Comparison of ENCODE assay signal across 7 cellular contexts in the genomic region with DNA sequence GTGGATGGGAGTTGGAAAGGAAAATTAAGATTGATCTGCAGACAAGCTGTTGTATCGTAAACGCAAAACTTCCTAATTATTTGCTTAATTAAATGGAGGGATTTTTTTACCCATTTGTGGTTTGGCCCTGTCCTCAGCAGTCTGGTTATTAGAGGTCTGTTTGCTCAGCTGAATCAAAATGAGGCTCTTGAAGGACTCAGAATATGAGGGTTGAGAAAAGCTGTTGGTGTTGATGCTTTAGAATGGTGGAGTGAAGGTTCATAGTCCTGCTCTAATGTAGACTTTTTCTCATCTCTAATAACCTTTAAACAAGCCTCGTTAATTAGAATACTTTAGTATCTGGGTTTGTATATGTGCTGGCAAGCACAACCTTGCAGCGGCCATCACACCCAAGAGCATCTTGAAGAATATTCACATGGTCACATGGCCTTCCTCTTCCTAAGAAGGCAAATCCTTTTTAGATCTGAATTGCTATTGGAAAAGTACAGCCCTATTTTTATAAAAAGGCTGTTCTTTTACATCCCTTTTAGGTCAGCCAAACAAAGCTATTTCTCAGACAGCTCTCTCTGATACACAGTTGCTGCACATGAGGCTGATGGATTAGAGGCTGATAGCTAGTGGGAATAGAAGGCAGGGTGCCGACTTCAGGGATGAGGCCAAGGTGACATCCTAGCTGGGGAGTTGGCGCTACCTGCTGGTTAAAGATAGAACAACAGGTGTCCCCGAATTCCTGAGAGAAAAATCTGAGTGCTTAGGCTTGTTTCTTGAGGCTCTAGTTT. TPM values are rescaled to one million over a fixed set of nuclear protein-coding genes. Genes with fewer than 3 reads are reported as not detected.
DNase-seq lines count a peak whose midpoint lies in the region; ATAC-seq, FAIRE-seq and TF ChIP-seq lines count a peak whose summit lies in the region.

No MANE protein-coding gene starts in this region.

- H3K27ac ChIP-seq in VCaP: no peak overlapping the region
- no peak overlapping the region for H3K27ac ChIP-seq in brain microvascular endothelial cell

- H3K4me3 ChIP-seq in brain microvascular endothelial cell (ENCODE audit: low read depth, low read length): no peak overlapping the region

- peaks cover 50% of the 10 kb centered on the region for H3K36me3 ChIP-seq in brain microvascular endothelial cell (replicated peaks)

- no peak for ATAC-seq in HG03135 (IDR thresholded peaks at IDR 0.05; ENCODE audit: unreplicated experiment)

- in situ Hi-C loops in brain microvascular endothelial cell (cut with HindIII; ENCODE audit: low pct_ligation_motif_present, low sequenced_read_pairs): no loop called here

- FAIRE-seq in GM12892 (lab: Jason Lieb, UNC): peak; percentile 78

- peaks cover 37 to 47% of the 10 kb centered on the region in 2 donors for H3K4me1 Mint-ChIP-seq in immature natural killer cell

- DNase-seq in GM12892 (ENCODE audit: insufficient read length) (peak; percentile 30), NCI-H2107 treated with DMSO at 0.1 percent for 48 hours (lab: John Stamatoyannopoulos, UW; ENCODE audit: unreplicated experiment) (peak; percentile 100), brain microvascular endothelial cell (peak; percentile 57), immature natural killer cell (peak; percentile 47 to 60 (median 54))
- DNase-seq in stimulated activated CD4-positive, alpha-beta T cell treated with anti-CD3 and anti-CD28 coated beads, Interleukin-15, amount 100 ng/mL, for 24 hours: peak; percentile 74

- no peak for TF ChIP-seq POLR2A in GM12892 (IDR thresholded peaks at IDR 0.05; ENCODE audit: low read depth, low read length)

- H3K9me3 Mint-ChIP-seq in immature natural killer cell: no peaks in the 10 kb centered on the region

- TF ChIP-seq CTCF in VCaP (conservative IDR thresholded peaks at IDR 0.05) (peak; percentile 94), brain microvascular endothelial cell (IDR thresholded peaks at IDR 0.05; ENCODE audit: low read depth, low read length, missing control alignments) (peak; percentile 87)

- no peaks in the 10 kb centered on the region for H3K27me3 ChIP-seq in brain microvascular endothelial cell (replicated peaks)

- no peaks in the 10 kb centered on the region for H3K27me3 Mint-ChIP-seq in immature natural killer cell (ENCODE audit: low read depth in 3 of 3)

- no peak overlapping the region for H3K4me3 Mint-ChIP-seq in immature natural killer cell

- peaks cover 0 to 17% (median 9%) of the 10 kb centered on the region in 3 donors for H3K36me3 Mint-ChIP-seq in immature natural killer cell

- H3K27ac Mint-ChIP-seq in immature natural killer cell: peak overlapping the region; percentile 23 to 79 (median 72)

RNA-seq across cellular contexts. Expression of gene MACF1, which starts 53.8 kb away (rescaled TPM):
- polyA plus RNA-seq in GM12892 (2012; ENCODE audit: missing spikeins): 93.7 TPM
- 100 to 1,000 TPM in 1 of 3 donors, 10 to 100 TPM in 2; 12.7 to 152 (median 12.9) TPM for polyA plus RNA-seq in immature natural killer cell

Comparison
In these comparisons a context has a peak if more than half of its experiments do, and no peak if none do; other contexts are left out.
1. DNase-seq: peak in every context shown above with its lines; median percentile 100 in NCI-H2107 treated with DMSO at 0.1 percent for 48 hours; 74 in stimulated activated CD4-positive, alpha-beta T cell treated with anti-CD3 and anti-CD28 coated beads, Interleukin-15, amount 100 ng/mL, for 24 hours; 57 in brain microvascular endothelial cell; 54 in immature natural killer cell; 30 in GM12892.